Comparison of ENCODE assay signal across 17 cellular contexts in the genomic region with DNA sequence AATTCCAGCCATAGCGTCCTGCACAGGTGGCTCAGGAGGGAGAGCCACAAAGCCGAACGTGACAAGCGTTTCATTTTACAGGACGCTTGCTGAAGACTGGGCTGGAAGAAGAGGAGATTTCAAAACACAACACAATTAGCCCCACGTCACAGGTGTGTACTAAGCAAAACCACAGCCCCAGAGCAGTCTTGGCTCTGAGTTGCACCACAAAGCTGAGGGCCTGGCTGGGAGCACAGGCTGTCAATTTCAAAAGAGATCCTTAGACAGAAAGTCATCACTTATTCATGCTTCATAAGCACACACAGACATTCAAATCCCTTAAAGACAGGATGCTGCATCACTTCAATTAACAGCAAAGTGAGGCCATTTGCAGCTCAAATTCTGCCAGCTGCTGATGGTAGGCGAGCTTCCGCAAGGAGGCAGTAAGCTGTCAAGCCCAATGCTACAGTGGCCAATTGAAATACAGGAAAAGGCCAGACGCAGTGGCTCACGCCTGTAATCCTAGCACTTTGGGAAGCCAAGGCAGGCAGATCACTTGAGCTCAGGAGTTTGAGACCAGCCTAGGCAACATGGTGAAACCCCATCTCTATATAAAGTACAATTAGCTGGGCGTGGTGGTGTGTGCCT.
DNase-seq lines count a peak whose midpoint lies in the region; ATAC-seq lines count a peak whose summit lies in the region.
"Had no signal": no experiment of that assay in that cellular context is flagged by ENCODE, and none has a peak within 500 bp of the region (broad histone marks: within the 10 kb centered on the region; RNA-seq: fewer than 3 reads in every experiment).

No MANE protein-coding gene starts in this region.

- no peaks in the 10 kb centered on the region for H3K36me3 Mint-ChIP-seq in stimulated activated memory B cell treated with anti-CD40 and anti-IgM and Interleukin-4, amounts not matched to agents 10 μg/mL and 1 μg/mL and 100 μg/mL, for 72 hours
- H3K36me3 Mint-ChIP-seq: mesothelial cell of epicardium had no signal

- no peak overlapping the region for H3K27ac ChIP-seq in effector memory CD4-positive, alpha-beta T cell (ENCODE audit: insufficient read depth, low read length, poor library complexity, severe bottlenecking)
- H3K27ac ChIP-seq: esophagus muscularis mucosa had no signal

- peaks cover 14% of the 10 kb centered on the region for H3K27me3 Mint-ChIP-seq in stimulated activated memory B cell treated with anti-CD40 and anti-IgM and Interleukin-4, amounts not matched to agents 10 μg/mL and 1 μg/mL and 100 μg/mL, for 72 hours

- H3K4me3 ChIP-seq in effector memory CD4-positive, alpha-beta T cell (ENCODE audit: insufficient read depth, low read depth, low read length, poor library complexity, severe bottlenecking): no peak overlapping the region
- H3K4me3 ChIP-seq: esophagus muscularis mucosa had no signal

- H3K36me3 ChIP-seq in effector memory CD4-positive, alpha-beta T cell (ENCODE audit: control insufficient read depth, insufficient read depth, low read length): no peaks in the 10 kb centered on the region
- H3K36me3 ChIP-seq: esophagus muscularis mucosa had no signal

- H3K4me3 Mint-ChIP-seq in stimulated activated memory B cell treated with anti-CD40 and anti-IgM and Interleukin-4, amounts not matched to agents 10 μg/mL and 1 μg/mL and 100 μg/mL, for 72 hours: no peak overlapping the region
- H3K4me3 Mint-ChIP-seq: mesothelial cell of epicardium; T-helper 2 cell treated with Interferon-gamma antibody and Interleukin-4, amounts not matched to agents 5 μg/mL and 100 μg/mL, for 36 hours had no signal

- peak; percentile 6 for DNase-seq in Daoy (ENCODE audit: low read depth)
- DNase-seq in NCI-H187 treated with DMSO at 0.1 percent for 48 hours (lab: John Stamatoyannopoulos, UW): peak; percentile 51
- DNase-seq in amniotic epithelial cell (ENCODE audit: low read depth): peak; percentile 3
- peak; percentile 20 for DNase-seq in left kidney (ENCODE audit: low read depth, low spot score)
- DNase-seq in effector memory CD4-positive, alpha-beta T cell: no peak
- DNase-seq in NCI-H345 treated with DMSO at 0.1 percent for 48 hours (lab: John Stamatoyannopoulos, UW; ENCODE audit: unreplicated experiment): no peak
- DNase-seq in AG08396 (ENCODE audit: low spot score): no peak
- DNase-seq: activated CD4-positive, alpha-beta T cell treated with anti-CD3 and anti-CD28 coated beads for 48 hours; activated naive CD4-positive, alpha-beta T cell treated with Interleukin-2 at 50 U/mL for 16 hours; cortex of kidney; stimulated activated CD4-positive, alpha-beta T cell treated with anti-CD3 and anti-CD28 coated beads, Interleukin-2, amount 100 ng/mL, for 24 hours had no signal

- no peaks in the 10 kb centered on the region for H3K27me3 ChIP-seq in effector memory CD4-positive, alpha-beta T cell (replicated peaks; ENCODE audit: control insufficient read depth, insufficient read depth, low read length, poor library complexity, severe bottlenecking)

- ATAC-seq in stimulated activated memory B cell treated with anti-CD40 and anti-IgM and Interleukin-4, amounts not matched to agents 10 μg/mL and 1 μg/mL and 100 μg/mL, for 72 hours: no peak
- ATAC-seq: Right ventricle myocardium inferior, sciatic nerve had no signal

- H3K4me1 Mint-ChIP-seq in stimulated activated memory B cell treated with anti-CD40 and anti-IgM and Interleukin-4, amounts not matched to agents 10 μg/mL and 1 μg/mL and 100 μg/mL, for 72 hours: no peaks in the 10 kb centered on the region

- no peaks in the 10 kb centered on the region for H3K4me1 ChIP-seq in effector memory CD4-positive, alpha-beta T cell (ENCODE audit: control insufficient read depth, insufficient read depth, low read length, poor library complexity, severe bottlenecking)
- H3K4me1 ChIP-seq: esophagus muscularis mucosa had no signal

- no peaks in the 10 kb centered on the region for H3K9me3 ChIP-seq in effector memory CD4-positive, alpha-beta T cell (ENCODE audit: control insufficient read depth, low read length)
- H3K9me3 ChIP-seq: esophagus muscularis mucosa had no signal

- no peaks in the 10 kb centered on the region for H3K9me3 Mint-ChIP-seq in stimulated activated memory B cell treated with anti-CD40 and anti-IgM and Interleukin-4, amounts not matched to agents 10 μg/mL and 1 μg/mL and 100 μg/mL, for 72 hours
- H3K9me3 Mint-ChIP-seq: mesothelial cell of epicardium; T-helper 2 cell treated with Interferon-gamma antibody and Interleukin-4, amounts not matched to agents 5 μg/mL and 100 μg/mL, for 36 hours had no signal

- H3K27ac Mint-ChIP-seq in stimulated activated memory B cell treated with anti-CD40 and anti-IgM and Interleukin-4, amounts not matched to agents 10 μg/mL and 1 μg/mL and 100 μg/mL, for 72 hours: no peak overlapping the region
- H3K27ac Mint-ChIP-seq: mesothelial cell of epicardium; T-helper 2 cell treated with Interferon-gamma antibody and Interleukin-4, amounts not matched to agents 5 μg/mL and 100 μg/mL, for 36 hours had no signal

Comparison
In these comparisons a context has a peak if more than half of its experiments do, and no peak if none do; other contexts are left out.
1. DNase-seq: peak in Daoy (single experiment), NCI-H187 treated with DMSO at 0.1 percent for 48 hours (single experiment), amniotic epithelial cell (single experiment) and left kidney (single experiment); none in effector memory CD4-positive, alpha-beta T cell (0 of 3), NCI-H345 treated with DMSO at 0.1 percent for 48 hours (single experiment) and AG08396 (single experiment).